ENCODE assay signal across 9 cellular contexts in genomic region chr12:55972045-55972843, GRCh38. TPM values are rescaled to one million over a fixed set of nuclear protein-coding genes. Genes with fewer than 3 reads are reported as not detected.
DNase-seq lines count a peak whose midpoint lies in the region; ATAC-seq, FAIRE-seq and TF ChIP-seq lines count a peak whose summit lies in the region.
"Had no signal": no experiment of that assay in that cellular context is flagged by ENCODE, and none has a peak within 500 bp of the region (broad histone marks: within the 10 kb centered on the region; RNA-seq: fewer than 3 reads in every experiment).

No MANE protein-coding gene starts in this region.

- H3K9me3 ChIP-seq in K562 (replicated peaks; ENCODE audit: control insufficient read depth, insufficient read depth, low read depth, low read length) (no peaks in the 10 kb centered on the region), lower lobe of right lung (no peaks in the 10 kb centered on the region)

- intact Hi-C loops in K562 (cut with micrococcal nuclease), result loop anchor here (2.0 to 5.0 kb wide), 2 partner anchors 45 to 49 kb away; partner anchors contain the start of genes IKZF4 and PYM1
- intact Hi-C loops in lower lobe of right lung (cut with DNase I), result no loop called here

- WGBS in K562 (ENCODE audit: insufficient coverage, low coverage, missing lambda C conversion rate), result 12% methylated on average over 4 of the region's 4 CpGs

- H3K4me2 ChIP-seq in K562 (ENCODE audit: insufficient read depth, low read length), result peak overlapping the region; percentile 99

- peaks cover 11 to 28% of the 10 kb centered on the region in 2 experiments for H3K4me1 ChIP-seq in K562 (replicated peaks in 1 of 2; ENCODE audit: control insufficient read depth in 2 of 2, insufficient read depth in 2 of 2, low read length in 2 of 2)
- peaks cover 52% of the 10 kb centered on the region for H3K4me1 ChIP-seq in lower lobe of right lung

- TF ChIP-seq POLR2A in K562 (conservative IDR thresholded peaks at IDR 0.05), result no peak

- H3K36me3 ChIP-seq in K562 (ENCODE audit: control insufficient read depth, insufficient read depth, low read length), result peaks cover 56% of the 10 kb centered on the region
- H3K36me3 ChIP-seq in lower lobe of right lung, result peaks cover 3% of the 10 kb centered on the region

- H2AFZ ChIP-seq in K562 (ENCODE audit: low read depth, low read length), result peak overlapping the region; percentile 61

- H3K27ac ChIP-seq in K562 (ENCODE audit: extremely low read depth, low read depth, low read length) (peak overlapping the region; percentile 88), lower lobe of right lung (peak overlapping the region; percentile 89)

- TF ChIP-seq RAD21 in K562 (CRISPR knock-in tag; conservative IDR thresholded peaks at IDR 0.05 in 1 of 2, IDR thresholded peaks at IDR 0.05 in 1 of 2), result no peak

- POLR2A ChIA-PET in AG04449 (lab: Yijun Ruan, JAX) (no interaction called here), K562 (lab: Yijun Ruan, JAX) (interaction anchor here (0.8 to 1.2 kb wide), 2 partner anchors 47 to 1717 kb away, joined by 3 read pairs; no protein-coding TSS in a partner anchor)

- peak; percentile 55 for FAIRE-seq in K562 (lab: Jason Lieb, UNC)

- BruUV-seq in K562 (replicated peaks; lab: Mats Ljungman, UMichigan), result no TSS peak

- no peak for ATAC-seq in K562
- peak in 1 of 2 donors; percentile 11 for ATAC-seq in lower lobe of right lung
- no peak for ATAC-seq in GM19324 (IDR thresholded peaks at IDR 0.05; ENCODE audit: low FRiP score, unreplicated experiment)
- no peak for ATAC-seq in GM18907 (IDR thresholded peaks at IDR 0.05; ENCODE audit: unreplicated experiment)

- no peaks in the 10 kb centered on the region for H4K20me1 ChIP-seq in K562 (replicated peaks; ENCODE audit: control insufficient read depth, insufficient read depth, low read length)

- DNase-seq in AG04449 (ENCODE audit: low read depth, low spot score) (no peak), HS-27A (ENCODE audit: low read depth) (peak; percentile 78), K562 (ENCODE audit: extremely low read depth in 1 of 4, low spot score in 3 of 4) (peak in 2 of 4 experiments; percentile 41 to 48), lower lobe of right lung (no peak), cerebellar nuclear complex (lab: John Stamatoyannopoulos, UW) (no peak), NCI-H146 treated with DMSO at 0.1 percent for 48 hours (lab: John Stamatoyannopoulos, UW; ENCODE audit: unreplicated experiment) (no peak)
- DNase-seq: WERI-Rb-1 had no signal

- in situ Hi-C loops in K562 (cut with MboI), result no loop called here

- H3K4me3 ChIP-seq in AG04449 (ENCODE audit: low read depth, low read length) (peak overlapping the region; percentile 72), K562 (peak overlapping the region; percentile 47), lower lobe of right lung (peak overlapping the region; percentile 59)

- H3K79me2 ChIP-seq in K562 (ENCODE audit: control insufficient read depth, insufficient read depth, low read length), result peaks cover 54% of the 10 kb centered on the region

- H3K9ac ChIP-seq in K562 (ENCODE audit: insufficient read depth in 1 of 2, low read depth in 2 of 2, low read length in 2 of 2), result peak overlapping the region; percentile 81 to 86; a peak in 3 of 4 replicates

- TF ChIP-seq CTCF in AG04449 (IDR thresholded peaks at IDR 0.05; ENCODE audit: insufficient read depth, low read length, missing control alignments) (no peak), K562 (IDR thresholded peaks at IDR 0.05 in 2 of 3, conservative IDR thresholded peaks at IDR 0.05 in 1 of 3; ENCODE audit: insufficient read depth in 2 of 3, low read depth in 1 of 3, low read length in 3 of 3) (no peak), lower lobe of right lung (IDR thresholded peaks at IDR 0.05) (no peak)

- CTCF ChIA-PET in AG04449 (lab: Yijun Ruan, JAX) (interaction anchor here (1.0 to 1.2 kb wide), 2 partner anchors 17 to 24 kb away, joined by 3 to 4 read pairs; no protein-coding TSS in a partner anchor), K562 (lab: Yijun Ruan, JAX; ENCODE audit: low intra/inter-chr PET ratio) (interaction anchor here (0.7 kb wide), 1 partner anchor 191 kb away, joined by 7 read pairs; no protein-coding TSS in a partner anchor)

- H3K27me3 ChIP-seq in K562 (ENCODE audit: control insufficient read depth in 2 of 2, insufficient read depth in 2 of 2, low read length in 2 of 2), result no peaks in the 10 kb centered on the region
- H3K27me3 ChIP-seq in lower lobe of right lung (ENCODE audit: low read depth), result no peaks in the 10 kb centered on the region

- no peaks in the 10 kb centered on the region for H3K9me1 ChIP-seq in K562 (ENCODE audit: control insufficient read depth, insufficient read depth, low read length)

- TF ChIP-seq EP300 in K562 (IDR thresholded peaks at IDR 0.05; ENCODE audit: low read length), result no peak

RNA-seq across cellular contexts. Expression of gene RAB5B, which starts 1.6 kb away (rescaled TPM):
- total RNA-seq in K562 (2011; cell fraction: chromatin; rRNA removed; ENCODE audit: low replicate concordance), result 74.2 and 106 TPM in 2 replicates
- 56.2 and 58.3 TPM in 2 replicates for total RNA-seq in K562 (2011; cell fraction: nucleolus; rRNA removed)
- total RNA-seq in K562 (2011; cell fraction: nucleoplasm; rRNA removed), result 79.6 and 100 TPM in 2 replicates
- total RNA-seq in K562 (2014; rRNA removed) (14.3 and 18.2 TPM in 2 replicates), K562 (2014; rRNA removed; fragmentation: Illumina TruSeq; extraction: Trizol) (24.7 and 25.2 TPM in 2 replicates), K562 (2015; rRNA removed; fragmentation: Illumina TruSeq; extraction: Trizol) (20.8 and 22.0 TPM in 2 replicates), K562 (2021) (33.7 and 35.1 TPM in 2 replicates), lower lobe of right lung (138 TPM)
- polyA plus RNA-seq in K562 (2011; rRNA removed) (73.8 and 79.6 TPM in 2 replicates), K562 (2014; fragmentation: Illumina TruSeq; extraction: Trizol) (39.7 and 49.4 TPM in 2 replicates), K562 (2014; fragmentation: Nextera tagmentation; extraction: Ambion mirVana) (10 to 100 TPM in 1 of 2 experiments, 1 to 10 TPM in 1; 6.8 to 12.2 TPM), K562 (2014; rRNA removed) (29.5 and 37.1 TPM in 2 replicates)
- 46.7 and 81.7 TPM in 2 replicates for polyA plus RNA-seq in K562 (2011; cell fraction: cytosol; rRNA removed)
- 47.0 and 59.0 TPM in 2 replicates for polyA plus RNA-seq in K562 (2011; cell fraction: nucleus; rRNA removed)
- polyA plus RNA-seq in K562 (2012), result 30.1 and 47.5 TPM in 2 replicates
- polyA minus RNA-seq in K562 (2011; rRNA and poly(A)+ RNA removed), result 71.3 and 77.5 TPM in 2 replicates
- 31.7 and 33.6 TPM in 2 replicates for polyA minus RNA-seq in K562 (2011; cell fraction: cytosol; rRNA and poly(A)+ RNA removed)
- 13.5 and 26.8 TPM in 2 replicates for polyA minus RNA-seq in K562 (2011; cell fraction: nucleus; rRNA and poly(A)+ RNA removed)

RNA-seq across cellular contexts. Expression of gene CDK2, which starts 5.6 kb away (rescaled TPM):
- total RNA-seq in K562 (2011; cell fraction: chromatin; rRNA removed; ENCODE audit: low replicate concordance), result 59.4 and 105 TPM in 2 replicates
- 83.6 and 91.2 TPM in 2 replicates for total RNA-seq in K562 (2011; cell fraction: nucleolus; rRNA removed)
- 82.4 and 85.6 TPM in 2 replicates for total RNA-seq in K562 (2011; cell fraction: nucleoplasm; rRNA removed)
- total RNA-seq in K562 (2014; rRNA removed) (83.6 and 101 TPM in 2 replicates), K562 (2014; rRNA removed; fragmentation: Illumina TruSeq; extraction: Trizol) (96.5 and 116 TPM in 2 replicates), K562 (2015; rRNA removed; fragmentation: Illumina TruSeq; extraction: Trizol) (106 and 111 TPM in 2 replicates), K562 (2021) (110 and 133 TPM in 2 replicates), lower lobe of right lung (22.2 TPM)
- polyA plus RNA-seq in K562 (2011; rRNA removed) (200 and 213 TPM in 2 replicates), K562 (2014; fragmentation: Illumina TruSeq; extraction: Trizol) (129 and 166 TPM in 2 replicates), K562 (2014; fragmentation: Nextera tagmentation; extraction: Ambion mirVana) (10 to 100 TPM; 17.4 to 26.4 TPM), K562 (2014; rRNA removed) (109 and 114 TPM in 2 replicates)
- polyA plus RNA-seq in K562 (2011; cell fraction: cytosol; rRNA removed), result 130 and 203 TPM in 2 replicates
- polyA plus RNA-seq in K562 (2011; cell fraction: nucleus; rRNA removed), result 271 and 421 TPM in 2 replicates
- 106 and 139 TPM in 2 replicates for polyA plus RNA-seq in K562 (2012)
- polyA minus RNA-seq in K562 (2011; rRNA and poly(A)+ RNA removed), result 58.7 and 86.0 TPM in 2 replicates
- polyA minus RNA-seq in K562 (2011; cell fraction: cytosol; rRNA and poly(A)+ RNA removed), result 48.2 and 82.6 TPM in 2 replicates
- 31.2 and 44.9 TPM in 2 replicates for polyA minus RNA-seq in K562 (2011; cell fraction: nucleus; rRNA and poly(A)+ RNA removed)

RNA-seq across cellular contexts. Expression of gene PMEL, which starts 6.4 kb away (rescaled TPM):
- total RNA-seq in K562 (2011; cell fraction: chromatin; rRNA removed; ENCODE audit: low replicate concordance), result 2.5 and 8.4 TPM in 2 replicates
- total RNA-seq in K562 (2011; cell fraction: nucleolus; rRNA removed), result 3.4 and 4.2 TPM in 2 replicates
- total RNA-seq in K562 (2011; cell fraction: nucleoplasm; rRNA removed), result 5.3 and 6.1 TPM in 2 replicates
- total RNA-seq in K562 (2014; rRNA removed) (0.36 and 0.78 TPM in 2 replicates), K562 (2014; rRNA removed; fragmentation: Illumina TruSeq; extraction: Trizol) (0.96 and 1.1 TPM in 2 replicates), K562 (2015; rRNA removed; fragmentation: Illumina TruSeq; extraction: Trizol) (0.54 and 0.72 TPM in 2 replicates), K562 (2021) (0.96 and 0.98 TPM in 2 replicates), lower lobe of right lung (1.2 TPM)
- polyA plus RNA-seq in K562 (2011; rRNA removed) (2.0 and 2.8 TPM in 2 replicates), K562 (2014; fragmentation: Illumina TruSeq; extraction: Trizol) (1.4 and 1.9 TPM in 2 replicates), K562 (2014; fragmentation: Nextera tagmentation; extraction: Ambion mirVana) (under 1 TPM; 0.39 to 0.68 TPM), K562 (2014; rRNA removed) (1.1 and 2.5 TPM in 2 replicates)
- 2.1 and 2.8 TPM in 2 replicates for polyA plus RNA-seq in K562 (2011; cell fraction: cytosol; rRNA removed)
- polyA plus RNA-seq in K562 (2011; cell fraction: nucleus; rRNA removed), result 9.6 and 10.1 TPM in 2 replicates
- polyA plus RNA-seq in K562 (2012), result 0.81 and 1.9 TPM in 2 replicates
- 1.5 and 1.6 TPM in 2 replicates for polyA minus RNA-seq in K562 (2011; rRNA and poly(A)+ RNA removed)
- not detected in 2 replicates for polyA minus RNA-seq in K562 (2011; cell fraction: cytosol; rRNA and poly(A)+ RNA removed)
- 1.2 and 1.6 TPM in 2 replicates for polyA minus RNA-seq in K562 (2011; cell fraction: nucleus; rRNA and poly(A)+ RNA removed)

RNA-seq across cellular contexts. Expression of gene SUOX, which starts 24.8 kb away (rescaled TPM):
- total RNA-seq in K562 (2011; cell fraction: chromatin; rRNA removed; ENCODE audit: low replicate concordance), result 64.5 and 126 TPM in 2 replicates
- total RNA-seq in K562 (2011; cell fraction: nucleolus; rRNA removed), result 67.9 and 78.4 TPM in 2 replicates
- total RNA-seq in K562 (2011; cell fraction: nucleoplasm; rRNA removed), result 78.7 and 91.5 TPM in 2 replicates
- total RNA-seq in K562 (2014; rRNA removed), result 21.3 and 30.1 TPM in 2 replicates
- 18.1 and 22.9 TPM in 2 replicates for total RNA-seq in K562 (2014; rRNA removed; fragmentation: Illumina TruSeq; extraction: Trizol)
- total RNA-seq in K562 (2015; rRNA removed; fragmentation: Illumina TruSeq; extraction: Trizol), result 29.9 and 30.0 TPM in 2 replicates
- total RNA-seq in K562 (2021), result 23.7 and 25.8 TPM in 2 replicates
- polyA plus RNA-seq in K562 (2011; rRNA removed), result 31.2 and 31.5 TPM in 2 replicates
- polyA plus RNA-seq in K562 (2011; cell fraction: cytosol; rRNA removed), result 33.1 and 43.9 TPM in 2 replicates
- 62.5 and 76.6 TPM in 2 replicates for polyA plus RNA-seq in K562 (2011; cell fraction: nucleus; rRNA removed)
- polyA plus RNA-seq in K562 (2012), result 26.9 and 29.9 TPM in 2 replicates
- 32.2 and 39.7 TPM in 2 replicates for polyA plus RNA-seq in K562 (2014; fragmentation: Illumina TruSeq; extraction: Trizol)
- polyA plus RNA-seq in K562 (2014; fragmentation: Nextera tagmentation; extraction: Ambion mirVana), result 10 to 100 TPM in 1 of 2 experiments, 1 to 10 TPM in 1; 9.2 to 21.6 TPM
- polyA plus RNA-seq in K562 (2014; rRNA removed), result 25.4 and 27.9 TPM in 2 replicates
- 30.3 and 35.2 TPM in 2 replicates for polyA minus RNA-seq in K562 (2011; rRNA and poly(A)+ RNA removed)
- 16.8 and 19.6 TPM in 2 replicates for polyA minus RNA-seq in K562 (2011; cell fraction: cytosol; rRNA and poly(A)+ RNA removed)
- 24.4 and 37.4 TPM in 2 replicates for polyA minus RNA-seq in K562 (2011; cell fraction: nucleus; rRNA and poly(A)+ RNA removed)
- total RNA-seq in lower lobe of right lung, result 23.3 TPM

RNA-seq across cellular contexts. Expression of gene DGKA, which starts 41.3 kb away (rescaled TPM):
- total RNA-seq in K562 (2011; cell fraction: chromatin; rRNA removed; ENCODE audit: low replicate concordance), result 62.2 and 79.1 TPM in 2 replicates
- total RNA-seq in K562 (2011; cell fraction: nucleolus; rRNA removed), result 35.8 and 47.0 TPM in 2 replicates
- 36.1 and 38.3 TPM in 2 replicates for total RNA-seq in K562 (2011; cell fraction: nucleoplasm; rRNA removed)
- total RNA-seq in K562 (2014; rRNA removed) (6.2 and 7.6 TPM in 2 replicates), K562 (2014; rRNA removed; fragmentation: Illumina TruSeq; extraction: Trizol) (8.2 and 8.4 TPM in 2 replicates), K562 (2015; rRNA removed; fragmentation: Illumina TruSeq; extraction: Trizol) (5.3 and 6.0 TPM in 2 replicates), K562 (2021) (11.0 and 11.1 TPM in 2 replicates), lower lobe of right lung (35.3 TPM)
- polyA plus RNA-seq in K562 (2011; rRNA removed) (5.8 and 10.7 TPM in 2 replicates), K562 (2014; fragmentation: Illumina TruSeq; extraction: Trizol) (9.3 and 10.1 TPM in 2 replicates), K562 (2014; fragmentation: Nextera tagmentation; extraction: Ambion mirVana) (1 to 10 TPM; 3.4 to 4.7 TPM), K562 (2014; rRNA removed) (12.4 and 13.8 TPM in 2 replicates)
- polyA plus RNA-seq in K562 (2011; cell fraction: cytosol; rRNA removed), result 5.8 and 7.2 TPM in 2 replicates
- 71.2 and 80.8 TPM in 2 replicates for polyA plus RNA-seq in K562 (2011; cell fraction: nucleus; rRNA removed)
- 9.1 and 13.8 TPM in 2 replicates for polyA plus RNA-seq in K562 (2012)
- 11.4 and 13.3 TPM in 2 replicates for polyA minus RNA-seq in K562 (2011; rRNA and poly(A)+ RNA removed)
- polyA minus RNA-seq in K562 (2011; cell fraction: cytosol; rRNA and poly(A)+ RNA removed), result 9.3 and 12.8 TPM in 2 replicates
- polyA minus RNA-seq in K562 (2011; cell fraction: nucleus; rRNA and poly(A)+ RNA removed), result 14.4 and 33.1 TPM in 2 replicates
